In the genomic region with DNA sequence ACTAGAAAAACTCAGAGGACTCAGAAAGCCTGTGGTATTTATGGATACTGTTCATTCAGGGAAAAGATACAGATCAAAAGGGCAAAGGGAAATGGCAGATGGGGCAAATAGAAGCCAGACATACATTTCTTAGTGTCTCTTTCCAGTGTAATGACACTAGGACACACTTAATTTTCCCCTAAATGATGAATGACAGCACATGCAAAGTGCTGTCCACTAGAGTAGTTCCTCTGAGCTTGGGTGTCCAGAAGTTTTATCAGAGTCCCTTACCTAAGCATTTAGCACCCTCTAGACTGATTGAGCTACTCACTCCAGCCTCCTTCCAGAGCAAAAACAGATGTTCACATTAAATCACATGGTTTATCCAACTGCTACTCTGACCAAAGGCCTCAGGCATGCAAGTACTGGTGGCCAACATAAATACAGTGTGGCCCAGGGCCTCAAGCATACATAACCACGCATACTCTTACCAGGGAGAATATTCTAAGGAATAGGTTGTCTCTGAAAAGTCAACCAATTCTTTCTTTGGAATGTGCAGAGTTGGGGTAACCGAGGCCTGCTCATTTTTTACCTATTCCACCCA, we compare ENCODE assay signal across 15 cellular contexts.
A peak's percentile ranks its signal among the peaks of the same experiment; 100 is the strongest.
DNase-seq lines count a peak whose midpoint lies in the region; ATAC-seq and TF ChIP-seq lines count a peak whose summit lies in the region.
"Had no signal": no experiment of that assay in that cellular context is flagged by ENCODE, and none has a peak within 500 bp of the region (broad histone marks: within the 10 kb centered on the region; RNA-seq: fewer than 3 reads in every experiment).

No MANE protein-coding gene starts in this region.

- H3K9me3 ChIP-seq in BE2C = no peaks in the 10 kb centered on the region
- no peaks in the 10 kb centered on the region for H3K9me3 ChIP-seq in gastroesophageal sphincter

- 81 to 87% methylated on average over 2 of the region's 2 CpGs for WGBS in lower leg skin, 2 donors
- 43 to 45% methylated on average over 2 of the region's 2 CpGs for WGBS in gastroesophageal sphincter (ENCODE audit: low coverage in 1 of 2), 2 donors

- H3K4me1 ChIP-seq in BE2C (peaks cover 3% of the 10 kb centered on the region), gastroesophageal sphincter (peaks cover 0 to 9% (median 0%) of the 10 kb centered on the region in 3 donors)

- H3K4me3 ChIP-seq in BE2C (ENCODE audit: low read depth, low read length) (no peak overlapping the region), fibroblast of mammary gland (ENCODE audit: control insufficient read depth, low read depth, low read length) (no peak overlapping the region), lower leg skin (ENCODE audit: low read depth, poor library complexity, severe bottlenecking) (no peak overlapping the region), gastroesophageal sphincter (no peak overlapping the region)
- H3K4me3 ChIP-seq: SK-N-MC had no signal

- no peak overlapping the region for H3K27ac ChIP-seq in gastroesophageal sphincter
- H3K27ac ChIP-seq: SK-N-MC had no signal

- intact Hi-C loops in lower leg skin (cut with DNase I; ENCODE audit: low total_unique reads) = no loop called here

- no peaks in the 10 kb centered on the region for H3K4me1 Mint-ChIP-seq in activated T-cell treated with anti-CD3 and anti-CD28 coated beads, Interleukin-2, amount 50 U/mL, for 4 hours (ENCODE audit: low read depth)
- H3K4me1 Mint-ChIP-seq: central memory CD8-positive, alpha-beta T cell had no signal

- H3K27me3 Mint-ChIP-seq in activated T-cell treated with anti-CD3 and anti-CD28 coated beads, Interleukin-2, amount 50 U/mL, for 4 hours (ENCODE audit: low read depth) = no peaks in the 10 kb centered on the region
- H3K27me3 Mint-ChIP-seq: central memory CD8-positive, alpha-beta T cell had no signal

- no peaks in the 10 kb centered on the region for H3K36me3 ChIP-seq in BE2C
- H3K36me3 ChIP-seq in gastroesophageal sphincter = no peaks in the 10 kb centered on the region

- no peak for TF ChIP-seq EP300 in gastroesophageal sphincter (IDR thresholded peaks at IDR 0.05)

- no peak overlapping the region for H3K4me3 Mint-ChIP-seq in activated T-cell treated with anti-CD3 and anti-CD28 coated beads, Interleukin-2, amount 50 U/mL, for 4 hours
- H3K4me3 Mint-ChIP-seq: central memory CD8-positive, alpha-beta T cell had no signal

- ATAC-seq in HG02973 (IDR thresholded peaks at IDR 0.05; ENCODE audit: unreplicated experiment) (no peak), gastroesophageal sphincter (no peak)
- no peak for ATAC-seq in activated T-cell treated with anti-CD3 and anti-CD28 coated beads, Interleukin-2, amount 50 U/mL, for 4 hours

- no peaks in the 10 kb centered on the region for H3K9me3 Mint-ChIP-seq in activated T-cell treated with anti-CD3 and anti-CD28 coated beads, Interleukin-2, amount 50 U/mL, for 4 hours

- TF ChIP-seq POLR2A in lower leg skin (IDR thresholded peaks at IDR 0.05) = no peak
- no peak for TF ChIP-seq POLR2A in gastroesophageal sphincter (IDR thresholded peaks at IDR 0.05)

- DNase-seq in BE2C = peak; percentile 51
- DNase-seq in NCI-H446 treated with DMSO at 0.1 percent for 48 hours (lab: John Stamatoyannopoulos, UW) = peak; percentile 34
- peak; percentile 94 for DNase-seq in fibroblast of mammary gland (ENCODE audit: low read depth)
- DNase-seq in non-pigmented ciliary epithelial cell (ENCODE audit: low read depth) = peak; percentile 97
- DNase-seq in activated T-cell treated with anti-CD3 and anti-CD28 coated beads, Interleukin-2, amount 50 U/mL, for 4 hours = no peak
- no peak for DNase-seq in lower leg skin (ENCODE audit: low spot score in 2 of 2)
- DNase-seq: activated CD4-positive, CD25-positive, alpha-beta regulatory T cell treated with anti-CD3 and anti-CD28 coated beads, Interleukin-2, amount 50 U/mL, for 72 hours; activated T-cell treated with anti-CD3 and anti-CD28 coated beads, Interleukin-2, amount 50 U/mL, for 48 hours; GOT3; NCI-H1417 treated with DMSO at 0.1 percent for 48 hours; NCI-H774 had no signal

- H3K27me3 ChIP-seq in BE2C (no peaks in the 10 kb centered on the region), gastroesophageal sphincter (no peaks in the 10 kb centered on the region)

- H3K36me3 Mint-ChIP-seq in activated T-cell treated with anti-CD3 and anti-CD28 coated beads, Interleukin-2, amount 50 U/mL, for 4 hours (ENCODE audit: insufficient read depth) = no peaks in the 10 kb centered on the region

- TF ChIP-seq CTCF in BE2C (IDR thresholded peaks at IDR 0.05; ENCODE audit: low read depth, low read length) (no peak), fibroblast of mammary gland (conservative IDR thresholded peaks at IDR 0.05; ENCODE audit: control insufficient read depth, insufficient read depth, low read depth, low read length) (no peak), lower leg skin (IDR thresholded peaks at IDR 0.05) (no peak), gastroesophageal sphincter (IDR thresholded peaks at IDR 0.05) (no peak)

Comparison
In these comparisons a context has a peak if more than half of its experiments do, and no peak if none do; other contexts are left out.
1. DNase-seq: peak in BE2C (single experiment), NCI-H446 treated with DMSO at 0.1 percent for 48 hours (single experiment), fibroblast of mammary gland (single experiment) and non-pigmented ciliary epithelial cell (single experiment); none in activated T-cell treated with anti-CD3 and anti-CD28 coated beads, Interleukin-2, amount 50 U/mL, for 4 hours (single experiment) and lower leg skin (0 of 2).